Comparison of ENCODE assay signal across 10 cellular contexts in genomic region chr19:39951686-39952085, GRCh38. TPM values are rescaled to one million over a fixed set of nuclear protein-coding genes. Genes with fewer than 3 reads are reported as not detected.
A peak's percentile ranks its signal among the peaks of the same experiment; 100 is the strongest.
DNase-seq lines count a peak whose midpoint lies in the region; ATAC-seq and TF ChIP-seq lines count a peak whose summit lies in the region.
"Had no signal": no experiment of that assay in that cellular context is flagged by ENCODE, and none has a peak within 500 bp of the region (broad histone marks: within the 10 kb centered on the region; RNA-seq: fewer than 3 reads in every experiment).

No MANE protein-coding gene starts in this region.

- no peak overlapping the region for H2AFZ ChIP-seq in IMR-90 (replicated peaks; ENCODE audit: low read length, poor library complexity)

- H4K8ac ChIP-seq in IMR-90 (ENCODE audit: low read depth in 2 of 2, low read length in 2 of 2): no peak overlapping the region

- H2AK5ac ChIP-seq in IMR-90 (ENCODE audit: low read depth, low read length): no peak overlapping the region

- peaks cover 34% of the 10 kb centered on the region for H3K36me3 Mint-ChIP-seq in activated naive CD8-positive, alpha-beta T cell treated with anti-CD3 and anti-CD28 coated beads, Interleukin-2, amount 10 ng/mL, durations not matched to agents 7 days and 5 days
- H3K36me3 Mint-ChIP-seq in type B pancreatic cell: no peaks in the 10 kb centered on the region

- no peak overlapping the region for H2BK120ac ChIP-seq in IMR-90 (ENCODE audit: low read depth, low read length)

- H3K4me3 ChIP-seq in AG10803 (ENCODE audit: low read length): no peak overlapping the region
- no peak overlapping the region for H3K4me3 ChIP-seq in IMR-90 (ENCODE audit: insufficient read depth, low read depth, low read length)
- H3K4me3 ChIP-seq: ovary had no signal

- no peaks in the 10 kb centered on the region for H3K27me3 Mint-ChIP-seq in activated naive CD8-positive, alpha-beta T cell treated with anti-CD3 and anti-CD28 coated beads, Interleukin-2, amount 10 ng/mL, durations not matched to agents 7 days and 5 days
- H3K27me3 Mint-ChIP-seq in type B pancreatic cell: no peaks in the 10 kb centered on the region

- no peaks in the 10 kb centered on the region for H3K4me1 ChIP-seq in IMR-90 (ENCODE audit: control insufficient read depth, insufficient read depth, low read length)

- TF ChIP-seq CTCF in AG10803 (conservative IDR thresholded peaks at IDR 0.05; ENCODE audit: low read length) (no peak), IMR-90 (conservative IDR thresholded peaks at IDR 0.05; ENCODE audit: low read depth, low read length) (no peak), type B pancreatic cell (conservative IDR thresholded peaks at IDR 0.05) (no peak)

- intact Hi-C loops in IMR-90 (cut with micrococcal nuclease): no loop called here
- intact Hi-C loops in left colon (cut with DNase I, micrococcal nuclease): no loop called here

- H4K91ac ChIP-seq in IMR-90 (ENCODE audit: insufficient read depth, low read depth, low read length): no peak overlapping the region

- peak; percentile 76 for ATAC-seq in IMR-90 (ENCODE audit: low read depth)
- ATAC-seq in activated naive CD8-positive, alpha-beta T cell treated with anti-CD3 and anti-CD28 coated beads, Interleukin-2, amount 10 ng/mL, durations not matched to agents 7 days and 5 days (ENCODE audit: low read depth): no peak
- ATAC-seq in left colon: peak; percentile 81
- no peak for ATAC-seq in HG02642 (IDR thresholded peaks at IDR 0.05; ENCODE audit: poor library complexity, unreplicated experiment)

- H4K5ac ChIP-seq in IMR-90 (ENCODE audit: low read depth, low read length): no peak overlapping the region

- H3K4me3 Mint-ChIP-seq in activated naive CD8-positive, alpha-beta T cell treated with anti-CD3 and anti-CD28 coated beads, Interleukin-2, amount 10 ng/mL, durations not matched to agents 7 days and 5 days: peak overlapping the region; percentile 71
- no peak overlapping the region for H3K4me3 Mint-ChIP-seq in type B pancreatic cell

- no peak overlapping the region for H3K9ac ChIP-seq in IMR-90 (ENCODE audit: low read depth, low read length)

- no peak overlapping the region for H3K56ac ChIP-seq in IMR-90 (ENCODE audit: extremely low read depth, insufficient read depth, low read length)

- BruUV-seq in IMR-90 (replicated peaks; lab: Mats Ljungman, UMichigan): no TSS peak

- H3K9me3 Mint-ChIP-seq in activated naive CD8-positive, alpha-beta T cell treated with anti-CD3 and anti-CD28 coated beads, Interleukin-2, amount 10 ng/mL, durations not matched to agents 7 days and 5 days: peaks cover 7% of the 10 kb centered on the region
- no peaks in the 10 kb centered on the region for H3K9me3 Mint-ChIP-seq in type B pancreatic cell

- H3K36me3 ChIP-seq in IMR-90 (ENCODE audit: control insufficient read depth, insufficient read depth, low read length): no peaks in the 10 kb centered on the region
- H3K36me3 ChIP-seq: ovary had no signal

- no peaks in the 10 kb centered on the region for H4K20me1 ChIP-seq in IMR-90 (ENCODE audit: insufficient read depth, low read length)

- peaks cover 47% of the 10 kb centered on the region for H3K4me1 Mint-ChIP-seq in activated naive CD8-positive, alpha-beta T cell treated with anti-CD3 and anti-CD28 coated beads, Interleukin-2, amount 10 ng/mL, durations not matched to agents 7 days and 5 days
- H3K4me1 Mint-ChIP-seq in type B pancreatic cell (ENCODE audit: unreplicated experiment): no peaks in the 10 kb centered on the region

- no peak overlapping the region for H3K27ac ChIP-seq in IMR-90 (ENCODE audit: insufficient read depth, low read length)
- H3K27ac ChIP-seq: ovary had no signal

- H3K4ac ChIP-seq in IMR-90 (ENCODE audit: low read depth, low read length): no peak overlapping the region

- H3K27me3 ChIP-seq in IMR-90 (ENCODE audit: control insufficient read depth, insufficient read depth, low read length): 0 out of 2 replicates have a peak, but pooled peaks cover 2% of the 10 kb centered on the region
- H3K27me3 ChIP-seq: ovary had no signal

- DNase-seq in AG10803 (ENCODE audit: low read depth) (peak; percentile 11), IMR-90 (peak; percentile 61), left colon (no peak), NCI-H1417 treated with DMSO at 0.1 percent for 48 hours (lab: John Stamatoyannopoulos, UW) (no peak), type B pancreatic cell (ENCODE audit: extremely low spot score, unreplicated experiment) (no peak), A172 (ENCODE audit: low spot score) (no peak)
- DNase-seq in activated naive CD8-positive, alpha-beta T cell treated with anti-CD3 and anti-CD28 coated beads, Interleukin-2, amount 10 ng/mL, durations not matched to agents 7 days and 5 days: no peak
- DNase-seq: NCI-H2081 treated with DMSO at 0.1 percent for 48 hours, ovary had no signal

- no peaks in the 10 kb centered on the region for H3K79me1 ChIP-seq in IMR-90 (ENCODE audit: low read depth in 1 of 2, low read length in 2 of 2)

- H3K4me2 ChIP-seq in IMR-90 (ENCODE audit: low read depth, low read length): no peak overlapping the region

- no peak overlapping the region for H2BK20ac ChIP-seq in IMR-90 (ENCODE audit: low read depth, low read length)

- no peaks in the 10 kb centered on the region for H3K9me3 ChIP-seq in IMR-90 (ENCODE audit: control insufficient read depth, insufficient read depth, low read length)
- H3K9me3 ChIP-seq: ovary had no signal

- H3K9me1 ChIP-seq in IMR-90 (ENCODE audit: insufficient read depth, low read length): no peaks in the 10 kb centered on the region

- dilution Hi-C loops in IMR-90 (cut with HindIII; ENCODE audit: low sequenced_read_pairs, unreplicated experiment): no loop called here

- H2BK5ac ChIP-seq in IMR-90 (ENCODE audit: low read depth, low read length, poor library complexity, severe bottlenecking): no peak overlapping the region

- no peak for TF ChIP-seq POLR2A in IMR-90 (IDR thresholded peaks at IDR 0.05; ENCODE audit: low read depth, low read length)

- CTCF ChIA-PET in IMR-90 (lab: Yijun Ruan, JAX): interaction anchor here (0.7 kb wide), 1 partner anchor 10 kb away, joined by 3 read pairs; no protein-coding TSS in a partner anchor

- POLR2A ChIA-PET in IMR-90 (lab: Charles Lee; ENCODE audit: unreplicated experiment): no interaction called here
- POLR2A ChIA-PET in activated naive CD8-positive, alpha-beta T cell treated with anti-CD3 and anti-CD28 coated beads, Interleukin-2, amount 10 ng/mL, durations not matched to agents 7 days and 5 days (lab: Charles Lee): interaction anchor here (0.8 to 1.0 kb wide), 3 partner anchors 9 to 19 kb away, joined by 3 to 11 read pairs (median 4); partner anchors contain the start of gene PSMC4

- peak overlapping the region; percentile 98 for H3K27ac Mint-ChIP-seq in activated naive CD8-positive, alpha-beta T cell treated with anti-CD3 and anti-CD28 coated beads, Interleukin-2, amount 10 ng/mL, durations not matched to agents 7 days and 5 days
- H3K27ac Mint-ChIP-seq in type B pancreatic cell: no peak overlapping the region

- no peak overlapping the region for H2BK15ac ChIP-seq in IMR-90 (ENCODE audit: low read depth, low read length)

- H3K18ac ChIP-seq in IMR-90 (ENCODE audit: low read depth, low read length): no peak overlapping the region

- no peak overlapping the region for H3K14ac ChIP-seq in IMR-90 (replicated peaks; ENCODE audit: low read depth, low read length)

- no peak overlapping the region for H3K23ac ChIP-seq in IMR-90 (ENCODE audit: low read depth, low read length)

- no peak for TF ChIP-seq RAD21 in IMR-90 (IDR thresholded peaks at IDR 0.05; ENCODE audit: low read length)

- in situ Hi-C loops in IMR-90 (cut with MboI; ENCODE audit: low sequenced_read_pairs): no loop called here

- no peak overlapping the region for H2AK9ac ChIP-seq in IMR-90 (replicated peaks; ENCODE audit: low read depth, low read length, poor library complexity)

- WGBS in IMR-90 (ENCODE audit: extremely low coverage in 2 of 2, insufficient read length in 1 of 2), 2 experiments: no CpG with 5 or more reads among the region's 3 CpGs

TF ChIP-seq in IMR-90, 13 proteins besides CTCF, POLR2A, EP300 and RAD21:
- TF ChIP-seq RCOR1 (IDR thresholded peaks at IDR 0.05; ENCODE audit: insufficient replicate concordance, low read length) (no peak), CEBPB (IDR thresholded peaks at IDR 0.05; ENCODE audit: low read depth, low read length) (peak; percentile 43; the same call in 1 of the 2 replicates)

RNA-seq across cellular contexts. Expression of gene FCGBP, which starts 17.3 kb away (rescaled TPM):
- total RNA-seq in IMR-90 (2012; rRNA removed): under 0.01 TPM in 1 of 2 replicates, not detected in the other
- polyA plus RNA-seq in IMR-90 (2012; rRNA removed): 0.03 TPM in 2 replicates
- 0.05 and 0.06 TPM in 2 replicates for polyA plus RNA-seq in IMR-90 (2012; cell fraction: cytosol; rRNA removed)
- 0.13 and 0.32 TPM in 2 replicates for polyA plus RNA-seq in IMR-90 (2012; cell fraction: nucleus; rRNA removed; ENCODE audit: low replicate concordance)
- 10 to 100 TPM; 13.1 to 14.0 TPM for total RNA-seq in activated naive CD8-positive, alpha-beta T cell treated with anti-CD3 and anti-CD28 coated beads, Interleukin-2, amount 10 ng/mL, durations not matched to agents 7 days and 5 days
- 1,000 to 10,000 TPM; 6,411 to 6,996 TPM for total RNA-seq in left colon
- total RNA-seq in type B pancreatic cell (ENCODE audit: low replicate concordance): 7.8 and 10.0 TPM in 2 replicates
- 0.07 TPM in 1 of 2 replicates, not detected in the other for total RNA-seq in A172 (2014; rRNA removed; shearing (Covaris generic))

RNA-seq across cellular contexts. Expression of gene PSMC4, which starts 19.3 kb away (rescaled TPM):
- total RNA-seq in IMR-90 (2012; rRNA removed) (213 and 216 TPM in 2 replicates), left colon (10 to 100 TPM; 71.7 to 83.1 TPM), type B pancreatic cell (ENCODE audit: low replicate concordance) (100 and 102 TPM in 2 replicates)
- 148 and 158 TPM in 2 replicates for polyA plus RNA-seq in IMR-90 (2012; rRNA removed)
- polyA plus RNA-seq in IMR-90 (2012; cell fraction: cytosol; rRNA removed): 133 and 153 TPM in 2 replicates
- 114 and 174 TPM in 2 replicates for polyA plus RNA-seq in IMR-90 (2012; cell fraction: nucleus; rRNA removed; ENCODE audit: low replicate concordance)
- 10 to 100 TPM; 81.9 to 84.5 TPM for total RNA-seq in activated naive CD8-positive, alpha-beta T cell treated with anti-CD3 and anti-CD28 coated beads, Interleukin-2, amount 10 ng/mL, durations not matched to agents 7 days and 5 days
- 254 and 309 TPM in 2 replicates for total RNA-seq in A172 (2014; rRNA removed; shearing (Covaris generic))

RNA-seq across cellular contexts. Expression of gene ZNF546, which starts 45.2 kb away (rescaled TPM):
- total RNA-seq in IMR-90 (2012; rRNA removed) (5.8 and 6.5 TPM in 2 replicates), left colon (1 to 10 TPM; 2.0 to 3.0 TPM), type B pancreatic cell (ENCODE audit: low replicate concordance) (1.7 and 5.5 TPM in 2 replicates)
- polyA plus RNA-seq in IMR-90 (2012; rRNA removed): 0.57 and 1.6 TPM in 2 replicates
- 0.15 and 0.24 TPM in 2 replicates for polyA plus RNA-seq in IMR-90 (2012; cell fraction: cytosol; rRNA removed)
- 0.29 and 3.6 TPM in 2 replicates for polyA plus RNA-seq in IMR-90 (2012; cell fraction: nucleus; rRNA removed; ENCODE audit: low replicate concordance)
- total RNA-seq in activated naive CD8-positive, alpha-beta T cell treated with anti-CD3 and anti-CD28 coated beads, Interleukin-2, amount 10 ng/mL, durations not matched to agents 7 days and 5 days: 1 to 10 TPM; 9.3 to 9.9 TPM
- 1.1 and 3.7 TPM in 2 replicates for total RNA-seq in A172 (2014; rRNA removed; shearing (Covaris generic))

Comparison
In these comparisons a context has a peak if more than half of its experiments do, and no peak if none do; other contexts are left out.
1. DNase-seq: peak in AG10803 (single experiment) and IMR-90 (single experiment); none in activated naive CD8-positive, alpha-beta T cell treated with anti-CD3 and anti-CD28 coated beads, Interleukin-2, amount 10 ng/mL, durations not matched to agents 7 days and 5 days (single experiment), left colon (0 of 2), NCI-H1417 treated with DMSO at 0.1 percent for 48 hours (single experiment), type B pancreatic cell (single experiment) and A172 (single experiment).
2. ATAC-seq: peak in IMR-90 (single experiment) and left colon (single experiment); none in activated naive CD8-positive, alpha-beta T cell treated with anti-CD3 and anti-CD28 coated beads, Interleukin-2, amount 10 ng/mL, durations not matched to agents 7 days and 5 days (single experiment) and HG02642 (single experiment).
3. RNA of gene FCGBP, which starts 17.3 kb away (total RNA-seq): 6,411 to 6,996 TPM in left colon; 13.1 to 14.0 TPM in activated naive CD8-positive, alpha-beta T cell treated with anti-CD3 and anti-CD28 coated beads, Interleukin-2, amount 10 ng/mL, durations not matched to agents 7 days and 5 days, 7.8 to 10.0 TPM in type B pancreatic cell, under 0.01 TPM in IMR-90 and 0.07 TPM in A172; every median in the first group is over 100 times any median in the second.